ENCODE assay signal across 2 cellular contexts in the genomic region with DNA sequence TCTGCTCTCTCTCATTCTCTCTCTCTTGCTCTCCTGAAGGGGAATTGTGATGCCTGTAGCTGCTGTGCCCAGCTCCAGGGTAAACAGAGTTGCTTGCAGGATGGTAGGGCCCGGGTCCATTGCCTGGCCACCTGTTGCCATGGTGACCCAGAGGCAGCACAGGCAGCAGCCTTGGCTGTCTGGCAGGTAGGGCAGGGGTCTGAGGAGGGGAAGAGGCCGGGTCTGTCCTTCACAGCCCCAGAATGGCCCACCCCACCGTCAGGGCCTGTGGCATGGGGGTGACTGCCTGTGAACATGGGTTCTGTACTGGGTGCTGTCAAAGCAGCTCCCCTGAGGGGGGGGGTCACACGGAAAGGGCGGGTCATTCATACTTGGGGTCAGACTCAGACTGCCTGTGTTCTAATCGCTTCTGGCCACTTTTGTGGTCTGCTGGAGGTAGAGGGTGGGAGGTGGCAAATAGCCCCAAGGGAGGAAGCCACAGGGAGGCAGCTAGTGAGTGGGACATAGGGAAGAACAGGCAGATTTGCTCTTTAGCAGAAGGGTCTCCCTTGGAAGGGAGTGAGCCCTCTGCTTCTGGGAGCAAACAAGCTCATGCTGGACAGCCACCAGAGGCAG.
TF ChIP-seq lines count a peak whose summit lies in the region.

No MANE protein-coding gene starts in this region.

TF ChIP-seq in SK-N-SH, 30 proteins besides CTCF, POLR2A, EP300 and RAD21:
- no peak for TF ChIP-seq MEF2A (IDR thresholded peaks at IDR 0.05; ENCODE audit: borderline replicate concordance, low read depth)
- TF ChIP-seq SIN3A (IDR thresholded peaks at IDR 0.05; ENCODE audit: borderline replicate concordance, low read depth, low read length): no peak
- TF ChIP-seq, protein P1, sequence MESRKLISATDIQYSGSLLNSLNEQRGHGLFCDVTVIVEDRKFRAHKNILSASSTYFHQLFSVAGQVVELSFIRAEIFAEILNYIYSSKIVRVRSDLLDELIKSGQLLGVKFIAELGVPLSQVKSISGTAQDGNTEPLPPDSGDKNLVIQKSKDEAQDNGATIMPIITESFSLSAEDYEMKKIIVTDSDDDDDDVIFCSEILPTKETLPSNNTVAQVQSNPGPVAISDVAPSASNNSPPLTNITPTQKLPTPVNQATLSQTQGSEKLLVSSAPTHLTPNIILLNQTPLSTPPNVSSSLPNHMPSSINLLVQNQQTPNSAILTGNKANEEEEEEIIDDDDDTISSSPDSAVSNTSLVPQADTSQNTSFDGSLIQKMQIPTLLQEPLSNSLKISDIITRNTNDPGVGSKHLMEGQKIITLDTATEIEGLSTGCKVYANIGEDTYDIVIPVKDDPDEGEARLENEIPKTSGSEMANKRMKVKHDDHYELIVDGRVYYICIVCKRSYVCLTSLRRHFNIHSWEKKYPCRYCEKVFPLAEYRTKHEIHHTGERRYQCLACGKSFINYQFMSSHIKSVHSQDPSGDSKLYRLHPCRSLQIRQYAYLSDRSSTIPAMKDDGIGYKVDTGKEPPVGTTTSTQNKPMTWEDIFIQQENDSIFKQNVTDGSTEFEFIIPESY (IDR thresholded peaks at IDR 0.05; ENCODE audit: borderline replicate concordance, low read depth): no peak
- TF ChIP-seq MXI1 (IDR thresholded peaks at IDR 0.05; ENCODE audit: low read depth, low read length): no peak
- TF ChIP-seq JUND (IDR thresholded peaks at IDR 0.05): no peak
- TF ChIP-seq RFX5 (IDR thresholded peaks at IDR 0.05; ENCODE audit: low read length): no peak
- TF ChIP-seq, protein P2, sequence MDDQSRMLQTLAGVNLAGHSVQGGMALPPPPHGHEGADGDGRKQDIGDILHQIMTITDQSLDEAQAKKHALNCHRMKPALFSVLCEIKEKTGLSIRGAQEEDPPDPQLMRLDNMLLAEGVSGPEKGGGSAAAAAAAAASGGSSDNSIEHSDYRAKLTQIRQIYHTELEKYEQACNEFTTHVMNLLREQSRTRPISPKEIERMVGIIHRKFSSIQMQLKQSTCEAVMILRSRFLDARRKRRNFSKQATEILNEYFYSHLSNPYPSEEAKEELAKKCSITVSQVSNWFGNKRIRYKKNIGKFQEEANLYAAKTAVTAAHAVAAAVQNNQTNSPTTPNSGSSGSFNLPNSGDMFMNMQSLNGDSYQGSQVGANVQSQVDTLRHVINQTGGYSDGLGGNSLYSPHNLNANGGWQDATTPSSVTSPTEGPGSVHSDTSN (IDR thresholded peaks at IDR 0.05): no peak
- no peak for TF ChIP-seq POLR2AphosphoS5 (IDR thresholded peaks at IDR 0.05; ENCODE audit: low read depth, low read length)
- no peak for TF ChIP-seq TCF12 (IDR thresholded peaks at IDR 0.05)
- no peak for TF ChIP-seq FOSL2 (IDR thresholded peaks at IDR 0.05; ENCODE audit: borderline replicate concordance, low read depth)
- TF ChIP-seq, protein P3, sequence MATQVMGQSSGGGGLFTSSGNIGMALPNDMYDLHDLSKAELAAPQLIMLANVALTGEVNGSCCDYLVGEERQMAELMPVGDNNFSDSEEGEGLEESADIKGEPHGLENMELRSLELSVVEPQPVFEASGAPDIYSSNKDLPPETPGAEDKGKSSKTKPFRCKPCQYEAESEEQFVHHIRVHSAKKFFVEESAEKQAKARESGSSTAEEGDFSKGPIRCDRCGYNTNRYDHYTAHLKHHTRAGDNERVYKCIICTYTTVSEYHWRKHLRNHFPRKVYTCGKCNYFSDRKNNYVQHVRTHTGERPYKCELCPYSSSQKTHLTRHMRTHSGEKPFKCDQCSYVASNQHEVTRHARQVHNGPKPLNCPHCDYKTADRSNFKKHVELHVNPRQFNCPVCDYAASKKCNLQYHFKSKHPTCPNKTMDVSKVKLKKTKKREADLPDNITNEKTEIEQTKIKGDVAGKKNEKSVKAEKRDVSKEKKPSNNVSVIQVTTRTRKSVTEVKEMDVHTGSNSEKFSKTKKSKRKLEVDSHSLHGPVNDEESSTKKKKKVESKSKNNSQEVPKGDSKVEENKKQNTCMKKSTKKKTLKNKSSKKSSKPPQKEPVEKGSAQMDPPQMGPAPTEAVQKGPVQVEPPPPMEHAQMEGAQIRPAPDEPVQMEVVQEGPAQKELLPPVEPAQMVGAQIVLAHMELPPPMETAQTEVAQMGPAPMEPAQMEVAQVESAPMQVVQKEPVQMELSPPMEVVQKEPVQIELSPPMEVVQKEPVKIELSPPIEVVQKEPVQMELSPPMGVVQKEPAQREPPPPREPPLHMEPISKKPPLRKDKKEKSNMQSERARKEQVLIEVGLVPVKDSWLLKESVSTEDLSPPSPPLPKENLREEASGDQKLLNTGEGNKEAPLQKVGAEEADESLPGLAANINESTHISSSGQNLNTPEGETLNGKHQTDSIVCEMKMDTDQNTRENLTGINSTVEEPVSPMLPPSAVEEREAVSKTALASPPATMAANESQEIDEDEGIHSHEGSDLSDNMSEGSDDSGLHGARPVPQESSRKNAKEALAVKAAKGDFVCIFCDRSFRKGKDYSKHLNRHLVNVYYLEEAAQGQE (IDR thresholded peaks at IDR 0.05; ENCODE audit: low read depth, low read length): no peak
- no peak for TF ChIP-seq GATA2 (CRISPR knock-in tag; IDR thresholded peaks at IDR 0.05)
- no peak for TF ChIP-seq NFIC (IDR thresholded peaks at IDR 0.05; ENCODE audit: borderline replicate concordance)
- no peak for TF ChIP-seq TEAD4 (IDR thresholded peaks at IDR 0.05; ENCODE audit: borderline replicate concordance, insufficient read depth)

TF ChIP-seq in SK-N-SH treated with all-trans-retinoic acid at 6 μM for 48 hours, 23 proteins besides CTCF, POLR2A, EP300 and RAD21 (continued from another document):
- TF ChIP-seq, protein P4, sequence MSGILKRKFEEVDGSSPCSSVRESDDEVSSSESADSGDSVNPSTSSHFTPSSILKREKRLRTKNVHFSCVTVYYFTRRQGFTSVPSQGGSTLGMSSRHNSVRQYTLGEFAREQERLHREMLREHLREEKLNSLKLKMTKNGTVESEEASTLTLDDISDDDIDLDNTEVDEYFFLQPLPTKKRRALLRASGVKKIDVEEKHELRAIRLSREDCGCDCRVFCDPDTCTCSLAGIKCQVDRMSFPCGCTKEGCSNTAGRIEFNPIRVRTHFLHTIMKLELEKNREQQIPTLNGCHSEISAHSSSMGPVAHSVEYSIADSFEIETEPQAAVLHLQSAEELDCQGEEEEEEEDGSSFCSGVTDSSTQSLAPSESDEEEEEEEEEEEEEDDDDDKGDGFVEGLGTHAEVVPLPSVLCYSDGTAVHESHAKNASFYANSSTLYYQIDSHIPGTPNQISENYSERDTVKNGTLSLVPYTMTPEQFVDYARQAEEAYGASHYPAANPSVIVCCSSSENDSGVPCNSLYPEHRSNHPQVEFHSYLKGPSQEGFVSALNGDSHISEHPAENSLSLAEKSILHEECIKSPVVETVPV (CRISPR knock-in tag; IDR thresholded peaks at IDR 0.05): no peak
- no peak for TF ChIP-seq RARB (CRISPR knock-in tag; IDR thresholded peaks at IDR 0.05)
- TF ChIP-seq ZFP30 (CRISPR knock-in tag; IDR thresholded peaks at IDR 0.05): no peak
- TF ChIP-seq ZNF70 (CRISPR knock-in tag; IDR thresholded peaks at IDR 0.05): no peak
- no peak for TF ChIP-seq ARNTL (CRISPR knock-in tag; IDR thresholded peaks at IDR 0.05; ENCODE audit: borderline replicate concordance, low read depth)
- TF ChIP-seq BACH2 (CRISPR knock-in tag; IDR thresholded peaks at IDR 0.05; ENCODE audit: borderline replicate concordance): no peak
- TF ChIP-seq SNAI2 (CRISPR knock-in tag; IDR thresholded peaks at IDR 0.05): no peak
- TF ChIP-seq TCF4 (CRISPR knock-in tag; IDR thresholded peaks at IDR 0.05; ENCODE audit: borderline replicate concordance): no peak
- no peak for TF ChIP-seq ISL1 (CRISPR knock-in tag; IDR thresholded peaks at IDR 0.05)
- no peak for TF ChIP-seq POU6F1 (CRISPR knock-in tag; IDR thresholded peaks at IDR 0.05; ENCODE audit: borderline replicate concordance, low read depth)
- TF ChIP-seq, protein P5, sequence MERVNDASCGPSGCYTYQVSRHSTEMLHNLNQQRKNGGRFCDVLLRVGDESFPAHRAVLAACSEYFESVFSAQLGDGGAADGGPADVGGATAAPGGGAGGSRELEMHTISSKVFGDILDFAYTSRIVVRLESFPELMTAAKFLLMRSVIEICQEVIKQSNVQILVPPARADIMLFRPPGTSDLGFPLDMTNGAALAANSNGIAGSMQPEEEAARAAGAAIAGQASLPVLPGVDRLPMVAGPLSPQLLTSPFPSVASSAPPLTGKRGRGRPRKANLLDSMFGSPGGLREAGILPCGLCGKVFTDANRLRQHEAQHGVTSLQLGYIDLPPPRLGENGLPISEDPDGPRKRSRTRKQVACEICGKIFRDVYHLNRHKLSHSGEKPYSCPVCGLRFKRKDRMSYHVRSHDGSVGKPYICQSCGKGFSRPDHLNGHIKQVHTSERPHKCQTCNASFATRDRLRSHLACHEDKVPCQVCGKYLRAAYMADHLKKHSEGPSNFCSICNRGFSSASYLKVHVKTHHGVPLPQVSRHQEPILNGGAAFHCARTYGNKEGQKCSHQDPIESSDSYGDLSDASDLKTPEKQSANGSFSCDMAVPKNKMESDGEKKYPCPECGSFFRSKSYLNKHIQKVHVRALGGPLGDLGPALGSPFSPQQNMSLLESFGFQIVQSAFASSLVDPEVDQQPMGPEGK (CRISPR knock-in tag; IDR thresholded peaks at IDR 0.05; ENCODE audit: borderline replicate concordance): no peak
- TF ChIP-seq GLIS3 (CRISPR knock-in tag; IDR thresholded peaks at IDR 0.05): no peak
- TF ChIP-seq, protein P6, sequence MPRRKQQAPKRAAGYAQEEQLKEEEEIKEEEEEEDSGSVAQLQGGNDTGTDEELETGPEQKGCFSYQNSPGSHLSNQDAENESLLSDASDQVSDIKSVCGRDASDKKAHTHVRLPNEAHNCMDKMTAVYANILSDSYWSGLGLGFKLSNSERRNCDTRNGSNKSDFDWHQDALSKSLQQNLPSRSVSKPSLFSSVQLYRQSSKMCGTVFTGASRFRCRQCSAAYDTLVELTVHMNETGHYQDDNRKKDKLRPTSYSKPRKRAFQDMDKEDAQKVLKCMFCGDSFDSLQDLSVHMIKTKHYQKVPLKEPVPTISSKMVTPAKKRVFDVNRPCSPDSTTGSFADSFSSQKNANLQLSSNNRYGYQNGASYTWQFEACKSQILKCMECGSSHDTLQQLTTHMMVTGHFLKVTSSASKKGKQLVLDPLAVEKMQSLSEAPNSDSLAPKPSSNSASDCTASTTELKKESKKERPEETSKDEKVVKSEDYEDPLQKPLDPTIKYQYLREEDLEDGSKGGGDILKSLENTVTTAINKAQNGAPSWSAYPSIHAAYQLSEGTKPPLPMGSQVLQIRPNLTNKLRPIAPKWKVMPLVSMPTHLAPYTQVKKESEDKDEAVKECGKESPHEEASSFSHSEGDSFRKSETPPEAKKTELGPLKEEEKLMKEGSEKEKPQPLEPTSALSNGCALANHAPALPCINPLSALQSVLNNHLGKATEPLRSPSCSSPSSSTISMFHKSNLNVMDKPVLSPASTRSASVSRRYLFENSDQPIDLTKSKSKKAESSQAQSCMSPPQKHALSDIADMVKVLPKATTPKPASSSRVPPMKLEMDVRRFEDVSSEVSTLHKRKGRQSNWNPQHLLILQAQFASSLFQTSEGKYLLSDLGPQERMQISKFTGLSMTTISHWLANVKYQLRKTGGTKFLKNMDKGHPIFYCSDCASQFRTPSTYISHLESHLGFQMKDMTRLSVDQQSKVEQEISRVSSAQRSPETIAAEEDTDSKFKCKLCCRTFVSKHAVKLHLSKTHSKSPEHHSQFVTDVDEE (CRISPR knock-in tag; IDR thresholded peaks at IDR 0.05): no peak
- TF ChIP-seq ZFP3 (CRISPR knock-in tag; IDR thresholded peaks at IDR 0.05): no peak
- TF ChIP-seq CSDC2 (CRISPR knock-in tag; IDR thresholded peaks at IDR 0.05): no peak
- no peak for TF ChIP-seq TOX (CRISPR knock-in tag; IDR thresholded peaks at IDR 0.05; ENCODE audit: borderline replicate concordance)
- TF ChIP-seq CREB5 (CRISPR knock-in tag; IDR thresholded peaks at IDR 0.05; ENCODE audit: low read depth): no peak
TF ChIP-seq in SK-N-SH treated with all-trans-retinoic acid at 6 μM for 48 hours: peak in this region for 0.
